Comparison of ENCODE assay signal across 1 cellular context in the genomic region with DNA sequence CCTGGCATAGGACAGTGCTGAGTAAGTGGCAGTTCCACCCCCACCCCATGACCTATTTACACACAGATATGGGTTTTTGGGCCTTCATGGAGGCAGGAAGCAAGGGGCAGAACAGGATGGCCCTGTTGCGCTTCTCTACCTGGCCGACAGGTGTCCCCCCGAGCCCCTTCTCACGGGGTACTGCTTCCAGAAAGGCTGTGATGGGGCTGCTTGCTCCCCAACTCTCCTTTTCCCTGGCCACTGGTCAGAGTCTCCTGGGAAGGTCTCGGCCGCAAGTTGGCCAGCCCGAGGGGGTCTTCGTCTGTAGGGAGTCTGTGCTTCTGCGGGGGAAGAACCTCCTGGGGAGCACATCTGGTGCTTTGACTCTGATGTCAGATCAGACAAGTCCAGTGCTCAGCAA.
TF ChIP-seq lines count a peak whose summit lies in the region.

No MANE protein-coding gene starts in this region.

TF ChIP-seq in H1, 55 proteins besides CTCF, POLR2A, EP300 and RAD21 (continued from another document):
- TF ChIP-seq SIN3A (conservative IDR thresholded peaks at IDR 0.05 in 1 of 2, IDR thresholded peaks at IDR 0.05 in 1 of 2; ENCODE audit: low read depth in 1 of 2, low read length in 2 of 2), result no peak
- TF ChIP-seq CTBP2 (IDR thresholded peaks at IDR 0.05; ENCODE audit: borderline replicate concordance, insufficient read depth, insufficient read length, low read length), result no peak
- TF ChIP-seq CHD1 (IDR thresholded peaks at IDR 0.05; ENCODE audit: low read depth, low read length), result no peak
- TF ChIP-seq, protein P1, sequence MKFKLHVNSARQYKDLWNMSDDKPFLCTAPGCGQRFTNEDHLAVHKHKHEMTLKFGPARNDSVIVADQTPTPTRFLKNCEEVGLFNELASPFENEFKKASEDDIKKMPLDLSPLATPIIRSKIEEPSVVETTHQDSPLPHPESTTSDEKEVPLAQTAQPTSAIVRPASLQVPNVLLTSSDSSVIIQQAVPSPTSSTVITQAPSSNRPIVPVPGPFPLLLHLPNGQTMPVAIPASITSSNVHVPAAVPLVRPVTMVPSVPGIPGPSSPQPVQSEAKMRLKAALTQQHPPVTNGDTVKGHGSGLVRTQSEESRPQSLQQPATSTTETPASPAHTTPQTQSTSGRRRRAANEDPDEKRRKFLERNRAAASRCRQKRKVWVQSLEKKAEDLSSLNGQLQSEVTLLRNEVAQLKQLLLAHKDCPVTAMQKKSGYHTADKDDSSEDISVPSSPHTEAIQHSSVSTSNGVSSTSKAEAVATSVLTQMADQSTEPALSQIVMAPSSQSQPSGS (IDR thresholded peaks at IDR 0.05; ENCODE audit: low read length), result no peak
- TF ChIP-seq SRF (IDR thresholded peaks at IDR 0.05; ENCODE audit: low read depth, low read length), result no peak
- TF ChIP-seq, protein P2, sequence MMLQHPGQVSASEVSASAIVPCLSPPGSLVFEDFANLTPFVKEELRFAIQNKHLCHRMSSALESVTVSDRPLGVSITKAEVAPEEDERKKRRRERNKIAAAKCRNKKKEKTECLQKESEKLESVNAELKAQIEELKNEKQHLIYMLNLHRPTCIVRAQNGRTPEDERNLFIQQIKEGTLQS (IDR thresholded peaks at IDR 0.05; ENCODE audit: insufficient read depth, low read depth, low read length), result no peak
- no peak for TF ChIP-seq JUND (IDR thresholded peaks at IDR 0.05; ENCODE audit: low read length)
- no peak for TF ChIP-seq CEBPB (IDR thresholded peaks at IDR 0.05; ENCODE audit: low read depth, low read length)
- TF ChIP-seq RBBP5 (IDR thresholded peaks at IDR 0.05; ENCODE audit: borderline replicate concordance, low read depth, low read length), result no peak
- TF ChIP-seq TAF7 (optimal IDR thresholded peaks at IDR 0.05; ENCODE audit: borderline replicate concordance, low read depth, low read length), result no peak
- no peak for TF ChIP-seq BRCA1 (IDR thresholded peaks at IDR 0.05; ENCODE audit: low read depth, low read length)
- TF ChIP-seq KDM5A (IDR thresholded peaks at IDR 0.05; ENCODE audit: low read length), result no peak
- no peak for TF ChIP-seq EGR1 (IDR thresholded peaks at IDR 0.05; ENCODE audit: borderline replicate concordance, low read depth, low read length)
- TF ChIP-seq, protein P3, sequence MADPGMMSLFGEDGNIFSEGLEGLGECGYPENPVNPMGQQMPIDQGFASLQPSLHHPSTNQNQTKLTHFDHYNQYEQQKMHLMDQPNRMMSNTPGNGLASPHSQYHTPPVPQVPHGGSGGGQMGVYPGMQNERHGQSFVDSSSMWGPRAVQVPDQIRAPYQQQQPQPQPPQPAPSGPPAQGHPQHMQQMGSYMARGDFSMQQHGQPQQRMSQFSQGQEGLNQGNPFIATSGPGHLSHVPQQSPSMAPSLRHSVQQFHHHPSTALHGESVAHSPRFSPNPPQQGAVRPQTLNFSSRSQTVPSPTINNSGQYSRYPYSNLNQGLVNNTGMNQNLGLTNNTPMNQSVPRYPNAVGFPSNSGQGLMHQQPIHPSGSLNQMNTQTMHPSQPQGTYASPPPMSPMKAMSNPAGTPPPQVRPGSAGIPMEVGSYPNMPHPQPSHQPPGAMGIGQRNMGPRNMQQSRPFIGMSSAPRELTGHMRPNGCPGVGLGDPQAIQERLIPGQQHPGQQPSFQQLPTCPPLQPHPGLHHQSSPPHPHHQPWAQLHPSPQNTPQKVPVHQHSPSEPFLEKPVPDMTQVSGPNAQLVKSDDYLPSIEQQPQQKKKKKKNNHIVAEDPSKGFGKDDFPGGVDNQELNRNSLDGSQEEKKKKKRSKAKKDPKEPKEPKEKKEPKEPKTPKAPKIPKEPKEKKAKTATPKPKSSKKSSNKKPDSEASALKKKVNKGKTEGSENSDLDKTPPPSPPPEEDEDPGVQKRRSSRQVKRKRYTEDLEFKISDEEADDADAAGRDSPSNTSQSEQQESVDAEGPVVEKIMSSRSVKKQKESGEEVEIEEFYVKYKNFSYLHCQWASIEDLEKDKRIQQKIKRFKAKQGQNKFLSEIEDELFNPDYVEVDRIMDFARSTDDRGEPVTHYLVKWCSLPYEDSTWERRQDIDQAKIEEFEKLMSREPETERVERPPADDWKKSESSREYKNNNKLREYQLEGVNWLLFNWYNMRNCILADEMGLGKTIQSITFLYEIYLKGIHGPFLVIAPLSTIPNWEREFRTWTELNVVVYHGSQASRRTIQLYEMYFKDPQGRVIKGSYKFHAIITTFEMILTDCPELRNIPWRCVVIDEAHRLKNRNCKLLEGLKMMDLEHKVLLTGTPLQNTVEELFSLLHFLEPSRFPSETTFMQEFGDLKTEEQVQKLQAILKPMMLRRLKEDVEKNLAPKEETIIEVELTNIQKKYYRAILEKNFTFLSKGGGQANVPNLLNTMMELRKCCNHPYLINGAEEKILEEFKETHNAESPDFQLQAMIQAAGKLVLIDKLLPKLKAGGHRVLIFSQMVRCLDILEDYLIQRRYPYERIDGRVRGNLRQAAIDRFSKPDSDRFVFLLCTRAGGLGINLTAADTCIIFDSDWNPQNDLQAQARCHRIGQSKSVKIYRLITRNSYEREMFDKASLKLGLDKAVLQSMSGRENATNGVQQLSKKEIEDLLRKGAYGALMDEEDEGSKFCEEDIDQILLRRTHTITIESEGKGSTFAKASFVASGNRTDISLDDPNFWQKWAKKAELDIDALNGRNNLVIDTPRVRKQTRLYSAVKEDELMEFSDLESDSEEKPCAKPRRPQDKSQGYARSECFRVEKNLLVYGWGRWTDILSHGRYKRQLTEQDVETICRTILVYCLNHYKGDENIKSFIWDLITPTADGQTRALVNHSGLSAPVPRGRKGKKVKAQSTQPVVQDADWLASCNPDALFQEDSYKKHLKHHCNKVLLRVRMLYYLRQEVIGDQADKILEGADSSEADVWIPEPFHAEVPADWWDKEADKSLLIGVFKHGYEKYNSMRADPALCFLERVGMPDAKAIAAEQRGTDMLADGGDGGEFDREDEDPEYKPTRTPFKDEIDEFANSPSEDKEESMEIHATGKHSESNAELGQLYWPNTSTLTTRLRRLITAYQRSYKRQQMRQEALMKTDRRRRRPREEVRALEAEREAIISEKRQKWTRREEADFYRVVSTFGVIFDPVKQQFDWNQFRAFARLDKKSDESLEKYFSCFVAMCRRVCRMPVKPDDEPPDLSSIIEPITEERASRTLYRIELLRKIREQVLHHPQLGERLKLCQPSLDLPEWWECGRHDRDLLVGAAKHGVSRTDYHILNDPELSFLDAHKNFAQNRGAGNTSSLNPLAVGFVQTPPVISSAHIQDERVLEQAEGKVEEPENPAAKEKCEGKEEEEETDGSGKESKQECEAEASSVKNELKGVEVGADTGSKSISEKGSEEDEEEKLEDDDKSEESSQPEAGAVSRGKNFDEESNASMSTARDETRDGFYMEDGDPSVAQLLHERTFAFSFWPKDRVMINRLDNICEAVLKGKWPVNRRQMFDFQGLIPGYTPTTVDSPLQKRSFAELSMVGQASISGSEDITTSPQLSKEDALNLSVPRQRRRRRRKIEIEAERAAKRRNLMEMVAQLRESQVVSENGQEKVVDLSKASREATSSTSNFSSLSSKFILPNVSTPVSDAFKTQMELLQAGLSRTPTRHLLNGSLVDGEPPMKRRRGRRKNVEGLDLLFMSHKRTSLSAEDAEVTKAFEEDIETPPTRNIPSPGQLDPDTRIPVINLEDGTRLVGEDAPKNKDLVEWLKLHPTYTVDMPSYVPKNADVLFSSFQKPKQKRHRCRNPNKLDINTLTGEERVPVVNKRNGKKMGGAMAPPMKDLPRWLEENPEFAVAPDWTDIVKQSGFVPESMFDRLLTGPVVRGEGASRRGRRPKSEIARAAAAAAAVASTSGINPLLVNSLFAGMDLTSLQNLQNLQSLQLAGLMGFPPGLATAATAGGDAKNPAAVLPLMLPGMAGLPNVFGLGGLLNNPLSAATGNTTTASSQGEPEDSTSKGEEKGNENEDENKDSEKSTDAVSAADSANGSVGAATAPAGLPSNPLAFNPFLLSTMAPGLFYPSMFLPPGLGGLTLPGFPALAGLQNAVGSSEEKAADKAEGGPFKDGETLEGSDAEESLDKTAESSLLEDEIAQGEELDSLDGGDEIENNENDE (IDR thresholded peaks at IDR 0.05; ENCODE audit: insufficient replicate concordance, low read length), result no peak
